ENCODE assay signal across 29 cellular contexts in the genomic region with DNA sequence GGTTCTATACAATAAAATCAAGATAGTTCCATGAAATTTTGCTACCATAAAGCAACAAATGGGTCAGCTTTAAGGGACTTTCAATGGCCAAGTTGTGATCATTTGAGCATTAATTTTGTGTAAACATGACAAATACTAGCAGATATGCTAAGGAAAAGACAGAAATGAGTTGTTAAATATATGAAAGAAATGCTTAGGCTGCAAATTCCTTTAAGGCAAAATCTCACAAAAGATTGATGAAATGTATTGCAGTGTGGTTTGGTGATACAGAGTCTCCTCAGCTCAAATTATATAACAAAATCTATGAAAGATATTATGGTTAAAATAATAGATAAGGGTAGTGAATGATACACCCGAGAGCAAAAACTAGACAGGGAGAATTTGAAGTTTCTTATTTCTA.
DNase-seq lines count a peak whose midpoint lies in the region; ATAC-seq, FAIRE-seq and TF ChIP-seq lines count a peak whose summit lies in the region.
"Had no signal": no experiment of that assay in that cellular context is flagged by ENCODE, and none has a peak within 500 bp of the region (broad histone marks: within the 10 kb centered on the region; RNA-seq: fewer than 3 reads in every experiment).

No MANE protein-coding gene starts in this region.

- peak overlapping the region; percentile 6 for H2AFZ ChIP-seq in ACC112 (ENCODE audit: low read length, unreplicated experiment)
- H2AFZ ChIP-seq in smooth muscle cell (ENCODE audit: low read depth): peak overlapping the region; percentile 23

- H3K9me3 ChIP-seq in A549 (no peaks in the 10 kb centered on the region), SK-N-MC (ENCODE audit: low read depth, low read length) (no peaks in the 10 kb centered on the region), smooth muscle cell (replicated peaks; ENCODE audit: low read depth) (no peaks in the 10 kb centered on the region)
- H3K9me3 ChIP-seq: BE2C, BLaER1 had no signal

- TF ChIP-seq CTCF in A549 (IDR thresholded peaks at IDR 0.05) (no peak), smooth muscle cell (IDR thresholded peaks at IDR 0.05; ENCODE audit: borderline replicate concordance, insufficient read depth, poor library complexity, severe bottlenecking) (no peak), type B pancreatic cell (conservative IDR thresholded peaks at IDR 0.05) (no peak)

- CTCF ChIA-PET in A549 (lab: Yijun Ruan, JAX): no interaction called here

- 22% methylated on average over 1 of the region's 1 CpG for WGBS in A549 (ENCODE audit: missing lambda C conversion rate)
- WGBS in smooth muscle cell (ENCODE audit: low lambda C conversion rate): 90% methylated on average over 1 of the region's 1 CpG

- no peak overlapping the region for H3K4me2 ChIP-seq in A549
- no peak overlapping the region for H3K4me2 ChIP-seq in smooth muscle cell
- H3K4me2 ChIP-seq: BLaER1 had no signal

- H4K20me1 ChIP-seq in smooth muscle cell (ENCODE audit: low read depth): no peaks in the 10 kb centered on the region
- H4K20me1 ChIP-seq: BLaER1 had no signal

- no peaks in the 10 kb centered on the region for H3K4me1 ChIP-seq in A549
- H3K4me1 ChIP-seq in ACC112 (ENCODE audit: control insufficient read depth, insufficient read depth, low read length, unreplicated experiment): no peaks in the 10 kb centered on the region
- no peaks in the 10 kb centered on the region for H3K4me1 ChIP-seq in smooth muscle cell (ENCODE audit: low read depth)
- H3K4me1 ChIP-seq: BE2C, BLaER1 had no signal

- H3K27ac ChIP-seq in A549: no peak overlapping the region
- H3K27ac ChIP-seq in ACC112 (ENCODE audit: low read depth, low read length): no peak overlapping the region
- peak overlapping the region; percentile 63 for H3K27ac ChIP-seq in SK-N-MC
- H3K27ac ChIP-seq in smooth muscle cell (ENCODE audit: low read depth): no peak overlapping the region
- H3K27ac ChIP-seq: BLaER1 had no signal

- no peaks in the 10 kb centered on the region for H3K36me3 ChIP-seq in ACC112 (ENCODE audit: insufficient read depth, low read length)
- no peaks in the 10 kb centered on the region for H3K36me3 ChIP-seq in SK-N-MC (ENCODE audit: insufficient read depth, low read length)
- no peaks in the 10 kb centered on the region for H3K36me3 ChIP-seq in smooth muscle cell (ENCODE audit: low read depth)
- H3K36me3 ChIP-seq: BE2C, BLaER1 had no signal

- no peak for TF ChIP-seq POLR2A in A549 (IDR thresholded peaks at IDR 0.05; ENCODE audit: low read length)

- no peaks in the 10 kb centered on the region for H3K36me3 Mint-ChIP-seq in type B pancreatic cell
- H3K36me3 Mint-ChIP-seq: CD14-positive monocyte; CD4-positive, alpha-beta memory T cell; CD4-positive, CD25-positive, alpha-beta regulatory T cell had no signal

- H3K4me3 Mint-ChIP-seq in type B pancreatic cell: no peak overlapping the region
- H3K4me3 Mint-ChIP-seq: CD14-positive monocyte; CD4-positive, alpha-beta memory T cell; CD4-positive, CD25-positive, alpha-beta regulatory T cell; CD8-positive, alpha-beta memory T cell had no signal

- no peaks in the 10 kb centered on the region for H3K79me2 ChIP-seq in ACC112 (ENCODE audit: control insufficient read depth, insufficient read depth, low read length, unreplicated experiment)
- no peaks in the 10 kb centered on the region for H3K79me2 ChIP-seq in smooth muscle cell (ENCODE audit: low read depth)

- TF ChIP-seq EP300 in A549 (IDR thresholded peaks at IDR 0.05): no peak

- DNase-seq in A549 (ENCODE audit: low read depth in 1 of 2, low spot score in 1 of 2) (no peak), SK-N-MC (ENCODE audit: low read depth, low spot score) (no peak), smooth muscle cell (lab: John Stamatoyannopoulos, UW; ENCODE audit: unreplicated experiment) (no peak), type B pancreatic cell (ENCODE audit: extremely low spot score, unreplicated experiment) (no peak)
- DNase-seq: 8988T; ACHN; BE2C; C1 segment of cervical spinal cord; CD4-positive, alpha-beta memory T cell; CD4-positive, CD25-positive, alpha-beta regulatory T cell; CD8-positive, alpha-beta memory T cell; COR-L47; DMS 273 treated with DMSO at 0.1 percent for 48 hours; DMS153; DMS53; DMS79; DND-41; EL; GDM1 had no signal

- no peak overlapping the region for H3K4me3 ChIP-seq in A549
- H3K4me3 ChIP-seq in ACC112 (ENCODE audit: low read depth, low read length): no peak overlapping the region
- H3K4me3 ChIP-seq in SK-N-MC: peak overlapping the region; percentile 24
- H3K4me3 ChIP-seq in smooth muscle cell: no peak overlapping the region
- H3K4me3 ChIP-seq: BLaER1, GM12878 had no signal

- ATAC-seq in A549 (no peak), GM18858 (IDR thresholded peaks at IDR 0.05; ENCODE audit: unreplicated experiment) (no peak), HG03565 (IDR thresholded peaks at IDR 0.05; ENCODE audit: unreplicated experiment) (no peak)
- ATAC-seq: GM12878 had no signal

- H3F3A ChIP-seq in smooth muscle cell (ENCODE audit: low read depth): no peaks in the 10 kb centered on the region

- no peak for TF ChIP-seq RAD21 in A549 (conservative IDR thresholded peaks at IDR 0.05 in 1 of 2, IDR thresholded peaks at IDR 0.05 in 1 of 2)

- no peak for FAIRE-seq in A549 (lab: Jason Lieb, UNC)
- FAIRE-seq: A204.1, GM12878, GM12892, GM18507, GM19239 had no signal

- H3K27me3 ChIP-seq in ACC112 (ENCODE audit: insufficient read depth, low read length) (no peaks in the 10 kb centered on the region), smooth muscle cell (ENCODE audit: low read depth) (no peaks in the 10 kb centered on the region)
- H3K27me3 ChIP-seq: BE2C, BLaER1 had no signal

- H3K9ac ChIP-seq in SK-N-MC (ENCODE audit: insufficient read length): peak overlapping the region; percentile 1
- no peak overlapping the region for H3K9ac ChIP-seq in smooth muscle cell (ENCODE audit: low read depth)
- H3K9ac ChIP-seq: BLaER1 had no signal

- no peak overlapping the region for H3K27ac Mint-ChIP-seq in type B pancreatic cell
- H3K27ac Mint-ChIP-seq: CD14-positive monocyte; CD4-positive, alpha-beta memory T cell; CD4-positive, CD25-positive, alpha-beta regulatory T cell; CD8-positive, alpha-beta memory T cell had no signal

- no peaks in the 10 kb centered on the region for H3K9me3 Mint-ChIP-seq in type B pancreatic cell
- H3K9me3 Mint-ChIP-seq: CD4-positive, CD25-positive, alpha-beta regulatory T cell had no signal

- H3K27me3 Mint-ChIP-seq in type B pancreatic cell: no peaks in the 10 kb centered on the region
- H3K27me3 Mint-ChIP-seq: CD4-positive, alpha-beta memory T cell; CD4-positive, CD25-positive, alpha-beta regulatory T cell had no signal

- H3K4me1 Mint-ChIP-seq in type B pancreatic cell (ENCODE audit: unreplicated experiment): no peaks in the 10 kb centered on the region
- H3K4me1 Mint-ChIP-seq: CD14-positive monocyte; CD4-positive, alpha-beta memory T cell; CD4-positive, CD25-positive, alpha-beta regulatory T cell; CD8-positive, alpha-beta memory T cell had no signal

- POLR2A ChIA-PET in A549 (lab: Yijun Ruan, JAX): no interaction called here

TF ChIP-seq in A549, 52 proteins besides CTCF, POLR2A, EP300 and RAD21:
- TF ChIP-seq ESRRA (IDR thresholded peaks at IDR 0.05; ENCODE audit: borderline replicate concordance, low read length) (no peak), CHD4 (IDR thresholded peaks at IDR 0.05; ENCODE audit: borderline replicate concordance) (no peak), FOSL2 (IDR thresholded peaks at IDR 0.05) (no peak), FOSL2 (CRISPR knock-in tag; IDR thresholded peaks at IDR 0.05) (no peak), MAFK (IDR thresholded peaks at IDR 0.05; ENCODE audit: partially characterized antibody) (peak; percentile 59), GATA3 (IDR thresholded peaks at IDR 0.05; ENCODE audit: borderline replicate concordance) (no peak)
- TF ChIP-seq, protein P1, sequence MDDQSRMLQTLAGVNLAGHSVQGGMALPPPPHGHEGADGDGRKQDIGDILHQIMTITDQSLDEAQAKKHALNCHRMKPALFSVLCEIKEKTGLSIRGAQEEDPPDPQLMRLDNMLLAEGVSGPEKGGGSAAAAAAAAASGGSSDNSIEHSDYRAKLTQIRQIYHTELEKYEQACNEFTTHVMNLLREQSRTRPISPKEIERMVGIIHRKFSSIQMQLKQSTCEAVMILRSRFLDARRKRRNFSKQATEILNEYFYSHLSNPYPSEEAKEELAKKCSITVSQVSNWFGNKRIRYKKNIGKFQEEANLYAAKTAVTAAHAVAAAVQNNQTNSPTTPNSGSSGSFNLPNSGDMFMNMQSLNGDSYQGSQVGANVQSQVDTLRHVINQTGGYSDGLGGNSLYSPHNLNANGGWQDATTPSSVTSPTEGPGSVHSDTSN (IDR thresholded peaks at IDR 0.05): no peak
- TF ChIP-seq, protein P2, sequence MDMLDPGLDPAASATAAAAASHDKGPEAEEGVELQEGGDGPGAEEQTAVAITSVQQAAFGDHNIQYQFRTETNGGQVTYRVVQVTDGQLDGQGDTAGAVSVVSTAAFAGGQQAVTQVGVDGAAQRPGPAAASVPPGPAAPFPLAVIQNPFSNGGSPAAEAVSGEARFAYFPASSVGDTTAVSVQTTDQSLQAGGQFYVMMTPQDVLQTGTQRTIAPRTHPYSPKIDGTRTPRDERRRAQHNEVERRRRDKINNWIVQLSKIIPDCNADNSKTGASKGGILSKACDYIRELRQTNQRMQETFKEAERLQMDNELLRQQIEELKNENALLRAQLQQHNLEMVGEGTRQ (IDR thresholded peaks at IDR 0.05): no peak
